In genomic region chr3:184333700-184334099, GRCh38 we compare ENCODE assay signal across 9 cellular contexts. TPM values are rescaled to one million over a fixed set of nuclear protein-coding genes. Genes with fewer than 3 reads are reported as not detected.
DNase-seq lines count a peak whose midpoint lies in the region; ATAC-seq and TF ChIP-seq lines count a peak whose summit lies in the region.
"Had no signal": no experiment of that assay in that cellular context is flagged by ENCODE, and none has a peak within 500 bp of the region (broad histone marks: within the 10 kb centered on the region; RNA-seq: fewer than 3 reads in every experiment).

No MANE protein-coding gene starts in this region.

- no peak overlapping the region for H3K27ac ChIP-seq in CD8-positive, alpha-beta T cell (ENCODE audit: low read depth, low read length)
- H3K27ac ChIP-seq in RWPE1 (peak overlapping the region; percentile 94), osteoblast (ENCODE audit: low read depth, low read length) (peak overlapping the region; percentile 97), testis (no peak overlapping the region)
- peak overlapping the region; percentile 13 for H3K27ac ChIP-seq in effector memory CD4-positive, alpha-beta T cell (ENCODE audit: insufficient read depth, low read length, poor library complexity, severe bottlenecking)
- H3K27ac ChIP-seq: upper lobe of right lung had no signal

- peaks cover 16% of the 10 kb centered on the region for H3K4me1 ChIP-seq in CD8-positive, alpha-beta T cell (ENCODE audit: insufficient read depth, low read length)
- peaks cover 13% of the 10 kb centered on the region for H3K4me1 ChIP-seq in effector memory CD4-positive, alpha-beta T cell (ENCODE audit: control insufficient read depth, insufficient read depth, low read length, poor library complexity, severe bottlenecking)
- peaks cover 55% of the 10 kb centered on the region for H3K4me1 ChIP-seq in osteoblast (ENCODE audit: insufficient read depth, low read length)
- H3K4me1 ChIP-seq in testis: peaks cover 26% of the 10 kb centered on the region

- H3K27me3 ChIP-seq in CD8-positive, alpha-beta T cell (ENCODE audit: insufficient read depth, low read length): no peaks in the 10 kb centered on the region
- no peaks in the 10 kb centered on the region for H3K27me3 ChIP-seq in effector memory CD4-positive, alpha-beta T cell (replicated peaks; ENCODE audit: control insufficient read depth, insufficient read depth, low read length, poor library complexity, severe bottlenecking)
- H3K27me3 ChIP-seq in osteoblast (ENCODE audit: insufficient read depth, low read length): no peaks in the 10 kb centered on the region
- no peaks in the 10 kb centered on the region for H3K27me3 ChIP-seq in testis
- H3K27me3 ChIP-seq: upper lobe of right lung had no signal

- POLR2A ChIA-PET in CD8-positive, alpha-beta T cell (lab: Charles Lee): no interaction called here
- POLR2A ChIA-PET in RWPE1 (lab: Yijun Ruan, JAX; ENCODE audit: low non-redundant PET): no interaction called here

- no peak overlapping the region for H3K4me2 ChIP-seq in osteoblast (ENCODE audit: insufficient read depth, low read length)

- H3K9me3 ChIP-seq in CD8-positive, alpha-beta T cell (ENCODE audit: low read length): no peaks in the 10 kb centered on the region
- no peaks in the 10 kb centered on the region for H3K9me3 ChIP-seq in effector memory CD4-positive, alpha-beta T cell (ENCODE audit: control insufficient read depth, low read length)
- H3K9me3 ChIP-seq in osteoblast (ENCODE audit: low read depth, low read length) (no peaks in the 10 kb centered on the region), testis (no peaks in the 10 kb centered on the region)
- H3K9me3 ChIP-seq: upper lobe of right lung had no signal

- TF ChIP-seq CTCF in CD8-positive, alpha-beta T cell (IDR thresholded peaks at IDR 0.05): no peak
- TF ChIP-seq CTCF in RWPE1 (conservative IDR thresholded peaks at IDR 0.05; ENCODE audit: low read depth) (no peak), osteoblast (IDR thresholded peaks at IDR 0.05; ENCODE audit: extremely low read depth, low read depth, low read length) (no peak), testis (IDR thresholded peaks at IDR 0.05) (no peak)

- no peak for ATAC-seq in CD8-positive, alpha-beta T cell
- ATAC-seq in HG03439 (IDR thresholded peaks at IDR 0.05; ENCODE audit: unreplicated experiment): no peak
- ATAC-seq: upper lobe of right lung had no signal

- H3K4me3 Mint-ChIP-seq in CD8-positive, alpha-beta T cell: no peak overlapping the region

- H3K36me3 ChIP-seq in CD8-positive, alpha-beta T cell (ENCODE audit: insufficient read depth, low read length): peaks cover 42% of the 10 kb centered on the region
- H3K36me3 ChIP-seq in effector memory CD4-positive, alpha-beta T cell (ENCODE audit: control insufficient read depth, insufficient read depth, low read length): peaks cover 50% of the 10 kb centered on the region
- H3K36me3 ChIP-seq in osteoblast (ENCODE audit: insufficient read depth, low read length) (peaks cover 67% of the 10 kb centered on the region), testis (ENCODE audit: low read depth, missing control alignments) (peaks cover 3% of the 10 kb centered on the region)

- no peak overlapping the region for H2AFZ ChIP-seq in osteoblast (ENCODE audit: low read length)

- peak overlapping the region; percentile 38 for H3K27ac Mint-ChIP-seq in CD8-positive, alpha-beta T cell

- peaks cover 25% of the 10 kb centered on the region for H3K4me1 Mint-ChIP-seq in CD8-positive, alpha-beta T cell (ENCODE audit: low read depth)

- peaks cover 68% of the 10 kb centered on the region for H3K79me2 ChIP-seq in osteoblast (ENCODE audit: insufficient read depth, low read length)

- no peak for TF ChIP-seq POLR2A in testis (IDR thresholded peaks at IDR 0.05)

- H4K20me1 ChIP-seq in osteoblast (ENCODE audit: insufficient read depth, low read length): peaks cover 44% of the 10 kb centered on the region

- H3K36me3 Mint-ChIP-seq in CD8-positive, alpha-beta T cell: peaks cover 66% of the 10 kb centered on the region

- intact Hi-C loops in CD8-positive, alpha-beta T cell (cut with DNase I, micrococcal nuclease): loop anchor here in 1 of 2 experiments (10.0 kb wide), 1 partner anchor 1539 kb away; the partner anchor contains the start of gene ATP11B
- intact Hi-C loops in testis (cut with DNase I; ENCODE audit: low total_unique reads): no loop called here

- no peak for DNase-seq in CD8-positive, alpha-beta T cell
- no peak for DNase-seq in RWPE1 (ENCODE audit: low spot score)
- DNase-seq in effector memory CD4-positive, alpha-beta T cell: no peak
- peak; percentile 65 for DNase-seq in osteoblast (ENCODE audit: insufficient read length, low spot score, missing footprints)
- DNase-seq in NCI-H1105 treated with DMSO at 0.1 percent for 48 hours (lab: John Stamatoyannopoulos, UW): no peak
- no peak for DNase-seq in testis
- no peak for DNase-seq in midbrain (lab: John Stamatoyannopoulos, UW)
- DNase-seq: upper lobe of right lung had no signal

- CTCF ChIA-PET in CD8-positive, alpha-beta T cell (lab: Charles Lee): no interaction called here
- CTCF ChIA-PET in RWPE1 (lab: Yijun Ruan, JAX): interaction anchor here (0.7 kb wide), 1 partner anchor 21 kb away, joined by 4 read pairs; no protein-coding TSS in a partner anchor

- no peaks in the 10 kb centered on the region for H3K27me3 Mint-ChIP-seq in CD8-positive, alpha-beta T cell (ENCODE audit: low read depth)

- no peaks in the 10 kb centered on the region for H3K9me3 Mint-ChIP-seq in CD8-positive, alpha-beta T cell

- 81 to 85% methylated on average over 3 of the region's 3 CpGs for WGBS in testis, 2 donors

- H3K4me3 ChIP-seq in CD8-positive, alpha-beta T cell (ENCODE audit: low read depth, low read length): no peak overlapping the region
- H3K4me3 ChIP-seq in effector memory CD4-positive, alpha-beta T cell (ENCODE audit: insufficient read depth, low read depth, low read length, poor library complexity, severe bottlenecking): no peak overlapping the region
- H3K4me3 ChIP-seq in osteoblast (ENCODE audit: insufficient read depth, low read length) (no peak overlapping the region), testis (no peak overlapping the region)
- H3K4me3 ChIP-seq: upper lobe of right lung had no signal

RNA-seq across cellular contexts. Expression of gene FAM131A, which starts 3.7 kb away (rescaled TPM):
- 10 to 100 TPM in 1 of 2 experiments, 1 to 10 TPM in 1; 9.8 to 11.1 TPM for total RNA-seq in CD8-positive, alpha-beta T cell
- total RNA-seq in osteoblast: 9.8 and 10.6 TPM in 2 replicates
- 10 to 100 TPM; 75.9 to 77.2 TPM for total RNA-seq in testis
- 28.1 TPM for polyA plus RNA-seq in testis (ENCODE audit: insufficient read depth, low read depth, low replicate concordance)

RNA-seq across cellular contexts. Expression of gene EIF4G1, which starts 19.3 kb away (rescaled TPM):
- total RNA-seq in CD8-positive, alpha-beta T cell: 100 to 1,000 TPM; 220 to 235 TPM
- 215 and 245 TPM in 2 replicates for total RNA-seq in osteoblast
- total RNA-seq in testis: 100 to 1,000 TPM; 295 TPM
- polyA plus RNA-seq in testis (ENCODE audit: insufficient read depth, low read depth, low replicate concordance): 255 TPM

RNA-seq across cellular contexts. Expression of gene CLCN2, which starts 27.7 kb away (rescaled TPM):
- total RNA-seq in CD8-positive, alpha-beta T cell: 1 to 10 TPM; 2.7 to 3.9 TPM
- total RNA-seq in osteoblast (3.2 and 4.3 TPM in 2 replicates), testis (100 to 1,000 TPM in 1 of 2 donors, 10 to 100 TPM in 1; 98.2 to 118 TPM)
- 46.7 TPM for polyA plus RNA-seq in testis (ENCODE audit: insufficient read depth, low read depth, low replicate concordance)

RNA-seq across cellular contexts. Expression of gene POLR2H, which starts 27.8 kb away (rescaled TPM):
- total RNA-seq in CD8-positive, alpha-beta T cell: 10 to 100 TPM; 15.6 to 18.4 TPM
- total RNA-seq in osteoblast (47.4 and 61.2 TPM in 2 replicates), testis (10 to 100 TPM; 65.0 to 76.4 TPM)
- 72.2 TPM for polyA plus RNA-seq in testis (ENCODE audit: insufficient read depth, low read depth, low replicate concordance)

RNA-seq across cellular contexts. Expression of gene PSMD2, which starts 34.7 kb away (rescaled TPM):
- total RNA-seq in CD8-positive, alpha-beta T cell: 100 to 1,000 TPM; 168 to 174 TPM
- 259 and 301 TPM in 2 replicates for total RNA-seq in osteoblast
- 100 to 1,000 TPM; 289 to 339 TPM for total RNA-seq in testis
- 379 TPM for polyA plus RNA-seq in testis (ENCODE audit: insufficient read depth, low read depth, low replicate concordance)

Comparison
In these comparisons a context has a peak if more than half of its experiments do, and no peak if none do; other contexts are left out.
1. H3K27ac ChIP-seq: peak in RWPE1 (single experiment), effector memory CD4-positive, alpha-beta T cell (single experiment) and osteoblast (single experiment); none in CD8-positive, alpha-beta T cell (single experiment) and testis (0 of 2).
2. RNA of gene CLCN2, which starts 27.7 kb away (total RNA-seq): 98.2 to 118 TPM in testis; 3.2 to 4.3 TPM in osteoblast and 2.7 to 3.9 TPM in CD8-positive, alpha-beta T cell; every median in the first group is over 10 times any median in the second.